In the genomic region with DNA sequence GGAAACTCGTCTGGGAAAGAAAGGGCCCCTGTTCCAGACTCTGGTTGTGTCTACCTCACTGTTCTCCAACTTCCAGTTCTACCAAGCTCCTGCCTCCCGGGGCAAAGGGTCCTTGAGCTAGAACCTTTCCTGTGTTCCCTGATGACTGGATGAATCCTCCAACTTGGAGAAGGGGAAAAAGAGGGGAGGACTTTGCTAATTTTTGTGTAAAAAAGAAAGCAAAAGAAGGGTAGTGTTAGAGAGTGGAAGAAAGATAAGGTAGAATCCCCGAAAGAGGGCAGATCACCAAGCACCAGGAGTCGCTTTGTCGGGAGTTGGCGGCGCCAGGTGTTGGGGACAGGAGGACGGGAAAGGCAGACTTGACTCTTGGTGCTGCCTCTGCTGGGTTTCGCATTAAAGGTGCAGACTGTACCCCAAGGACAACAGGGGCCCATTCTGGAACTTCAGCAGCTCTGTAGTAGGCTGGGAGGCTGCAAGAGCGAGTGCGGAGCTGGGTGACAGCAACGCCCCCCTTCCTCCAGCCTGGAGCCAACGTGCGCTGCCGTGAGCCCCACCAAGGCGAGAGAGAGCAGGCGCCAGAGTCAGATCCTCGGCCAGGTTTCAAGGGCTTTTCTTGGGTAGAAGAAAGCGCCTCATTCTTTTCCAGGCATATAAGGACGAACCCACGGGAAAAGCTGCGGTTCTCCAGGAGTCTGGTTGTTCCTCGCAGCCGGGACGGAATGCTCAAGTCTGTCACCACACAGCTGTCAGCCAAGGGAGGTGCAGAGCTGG, we compare ENCODE assay signal across 9 cellular contexts. TPM values are rescaled to one million over a fixed set of nuclear protein-coding genes. Genes with fewer than 3 reads are reported as not detected.
DNase-seq lines count a peak whose midpoint lies in the region; TF ChIP-seq lines count a peak whose summit lies in the region.
"Had no signal": no experiment of that assay in that cellular context is flagged by ENCODE, and none has a peak within 500 bp of the region (broad histone marks: within the 10 kb centered on the region; RNA-seq: fewer than 3 reads in every experiment).

No MANE protein-coding gene starts in this region.

- CTCF ChIA-PET in activated CD4-positive, alpha-beta T cell treated with anti-CD3 and anti-CD28 coated beads, Interleukin-2, amount 10 ng/mL, durations not matched to agents 7 days and 5 days (lab: Charles Lee): no interaction called here

- DNase-seq in Ammon's horn (ENCODE audit: low spot score) (peak; percentile 15), NCI-H345 (lab: John Stamatoyannopoulos, UW) (peak; percentile 61), foreskin fibroblast (peak in 1 of 2 donors; percentile 8), dermis blood vessel endothelial cell (no peak), NCI-H2227 treated with DMSO at 0.1 percent for 48 hours (lab: John Stamatoyannopoulos, UW) (no peak)
- no peak for DNase-seq in effector CD4-positive, alpha-beta T cell
- no peak for DNase-seq in activated CD4-positive, alpha-beta T cell treated with anti-CD3 and anti-CD28 coated beads, Interleukin-2, amount 10 ng/mL, durations not matched to agents 7 days and 5 days
- DNase-seq: gastrocnemius medialis had no signal

- H3K4me2 ChIP-seq in parathyroid adenoma (ENCODE audit: low read length): no peak overlapping the region

- H3K4me3 ChIP-seq in foreskin fibroblast (ENCODE audit: low read depth in 1 of 2, low read length in 2 of 2): peak overlapping the region; percentile 49 to 77
- H3K4me3 ChIP-seq in parathyroid adenoma (ENCODE audit: low read depth, low read length): peak overlapping the region; percentile 52

- no peaks in the 10 kb centered on the region for H3K9me3 Mint-ChIP-seq in activated CD4-positive, alpha-beta T cell treated with anti-CD3 and anti-CD28 coated beads, Interleukin-2, amount 10 ng/mL, durations not matched to agents 7 days and 5 days

- H3K27me3 ChIP-seq in parathyroid adenoma (ENCODE audit: control insufficient read depth, insufficient read depth, low read length): no peaks in the 10 kb centered on the region

- H3K27me3 Mint-ChIP-seq in activated CD4-positive, alpha-beta T cell treated with anti-CD3 and anti-CD28 coated beads, Interleukin-2, amount 10 ng/mL, durations not matched to agents 7 days and 5 days: peaks cover 63% of the 10 kb centered on the region

- H3K9ac ChIP-seq in parathyroid adenoma: no peak overlapping the region

- H3K36me3 ChIP-seq in parathyroid adenoma (ENCODE audit: control insufficient read depth, insufficient read depth, low read length): no peaks in the 10 kb centered on the region
- H3K36me3 ChIP-seq: gastrocnemius medialis had no signal

- no peaks in the 10 kb centered on the region for H3K9me3 ChIP-seq in parathyroid adenoma (ENCODE audit: control insufficient read depth, low read length)
- H3K9me3 ChIP-seq: gastrocnemius medialis had no signal

- H3K27ac ChIP-seq in parathyroid adenoma: no peak overlapping the region
- H3K27ac ChIP-seq: gastrocnemius medialis had no signal

- H3K27ac Mint-ChIP-seq in activated CD4-positive, alpha-beta T cell treated with anti-CD3 and anti-CD28 coated beads, Interleukin-2, amount 10 ng/mL, durations not matched to agents 7 days and 5 days: no peak overlapping the region

- H3K4me1 Mint-ChIP-seq in activated CD4-positive, alpha-beta T cell treated with anti-CD3 and anti-CD28 coated beads, Interleukin-2, amount 10 ng/mL, durations not matched to agents 7 days and 5 days: peaks cover 7% of the 10 kb centered on the region

- no peak for TF ChIP-seq CTCF in foreskin fibroblast (IDR thresholded peaks at IDR 0.05; ENCODE audit: low read depth, low read length)
- TF ChIP-seq CTCF in parathyroid adenoma (IDR thresholded peaks at IDR 0.05): no peak

- H3K79me2 ChIP-seq in parathyroid adenoma: no peaks in the 10 kb centered on the region

- H3K36me3 Mint-ChIP-seq in activated CD4-positive, alpha-beta T cell treated with anti-CD3 and anti-CD28 coated beads, Interleukin-2, amount 10 ng/mL, durations not matched to agents 7 days and 5 days (ENCODE audit: low read depth): peaks cover 2% of the 10 kb centered on the region

- H3K4me1 ChIP-seq in parathyroid adenoma: no peaks in the 10 kb centered on the region

- H2AFZ ChIP-seq in parathyroid adenoma: no peak overlapping the region

- POLR2A ChIA-PET in activated CD4-positive, alpha-beta T cell treated with anti-CD3 and anti-CD28 coated beads, Interleukin-2, amount 10 ng/mL, durations not matched to agents 7 days and 5 days (lab: Charles Lee): no interaction called here

- no peak overlapping the region for H3K4me3 Mint-ChIP-seq in activated CD4-positive, alpha-beta T cell treated with anti-CD3 and anti-CD28 coated beads, Interleukin-2, amount 10 ng/mL, durations not matched to agents 7 days and 5 days

RNA-seq across cellular contexts. Expression of a gene that starts 1.7 kb away (rescaled TPM):
- under 0.01 and 1.0 TPM in 2 replicates for total RNA-seq in dermis blood vessel endothelial cell
- total RNA-seq in activated CD4-positive, alpha-beta T cell treated with anti-CD3 and anti-CD28 coated beads, Interleukin-2, amount 10 ng/mL, durations not matched to agents 7 days and 5 days: not detected

Comparison
In these comparisons a context has a peak if more than half of its experiments do, and no peak if none do; other contexts are left out.
1. DNase-seq: peak in Ammon's horn (single experiment) and NCI-H345 (single experiment); none in dermis blood vessel endothelial cell (single experiment), effector CD4-positive, alpha-beta T cell (single experiment), NCI-H2227 treated with DMSO at 0.1 percent for 48 hours (single experiment) and activated CD4-positive, alpha-beta T cell treated with anti-CD3 and anti-CD28 coated beads, Interleukin-2, amount 10 ng/mL, durations not matched to agents 7 days and 5 days (single experiment).